ENCODE assay signal across 8 cellular contexts in genomic region chr9:33167084-33167948, GRCh38. TPM values are rescaled to one million over a fixed set of nuclear protein-coding genes. Genes with fewer than 3 reads are reported as not detected.
DNase-seq lines count a peak whose midpoint lies in the region; ATAC-seq and TF ChIP-seq lines count a peak whose summit lies in the region.

Gene B4GALT1 (minus strand): TSS chr9:33167336. CDS start chr9:33167169, 167 bp downstream.

- H3K4me3 ChIP-seq in ACC112 (ENCODE audit: low read depth, low read length) (peak within 1 kb of the TSS; percentile 93), iPS-18c (ENCODE audit: insufficient read depth, low read depth, low read length) (peak within 1 kb of the TSS; percentile 87), skeletal muscle tissue (ENCODE audit: low read length in 3 of 3) (peak within 1 kb of the TSS; percentile 82 to 93 (median 87))

- H3K36me3 ChIP-seq in ACC112 (ENCODE audit: insufficient read depth, low read length) (no peaks in the 10 kb centered on the region), skeletal muscle tissue (ENCODE audit: control insufficient read depth in 3 of 3, insufficient read depth in 3 of 3, low read length in 3 of 3) (no peaks in the 10 kb centered on the region)

- in situ Hi-C loops in T47D (cut with HindIII; ENCODE audit: low pct_unique_long_range_greater_than_20kb, low sequenced_read_pairs): no loop called here

- H3K4me1 ChIP-seq in ACC112 (ENCODE audit: control insufficient read depth, insufficient read depth, low read length, unreplicated experiment): peaks cover 37% of the 10 kb centered on the region
- H3K4me1 ChIP-seq in skeletal muscle tissue (ENCODE audit: control insufficient read depth in 3 of 3, insufficient read depth in 3 of 3, low read length in 3 of 3): peaks cover 44 to 53% (median 51%) of the 10 kb centered on the region in 3 donors

- peaks cover 47% of the 10 kb centered on the region for H3K79me2 ChIP-seq in ACC112 (ENCODE audit: control insufficient read depth, insufficient read depth, low read length, unreplicated experiment)

- peak; percentile 67 for ATAC-seq in GM18867 (IDR thresholded peaks at IDR 0.05; ENCODE audit: unreplicated experiment)
- ATAC-seq in HG03097 (IDR thresholded peaks at IDR 0.05; ENCODE audit: low FRiP score, unreplicated experiment): peak; percentile 62

- H3K27ac ChIP-seq in ACC112 (ENCODE audit: low read depth, low read length) (peak within 1 kb of the TSS; percentile 97), VCaP (peak within 1 kb of the TSS; percentile 83), skeletal muscle tissue (ENCODE audit: low read depth, low read length) (peak within 1 kb of the TSS; percentile 97)

- DNase-seq in NCI-H2196 treated with DMSO at 0.1 percent for 48 hours (lab: John Stamatoyannopoulos, UW; ENCODE audit: unreplicated experiment) (peak; percentile 74), T47D (ENCODE audit: low read depth in 1 of 2, low spot score in 1 of 2) (peak; percentile 83 to 94)

- H3K27me3 ChIP-seq in ACC112 (ENCODE audit: insufficient read depth, low read length) (no peaks in the 10 kb centered on the region), skeletal muscle tissue (ENCODE audit: control insufficient read depth in 3 of 3, insufficient read depth in 3 of 3, low read length in 3 of 3) (no peaks in the 10 kb centered on the region)

- peak within 1 kb of the TSS; percentile 94 to 95 (median 95) for H3K9ac ChIP-seq in skeletal muscle tissue (ENCODE audit: low read depth in 1 of 3, low read length in 3 of 3)

- 0 out of 2 replicates have a peak, but pooled peaks have one; percentile 29 for TF ChIP-seq CTCF in VCaP (conservative IDR thresholded peaks at IDR 0.05)

- H2AFZ ChIP-seq in ACC112 (ENCODE audit: low read length, unreplicated experiment): peak within 1 kb of the TSS; percentile 48

- H3K9me3 ChIP-seq in iPS-18c (ENCODE audit: control insufficient read depth, insufficient read depth, low read length) (no peaks in the 10 kb centered on the region), skeletal muscle tissue (ENCODE audit: control insufficient read depth in 3 of 3, low read length in 3 of 3) (no peaks in the 10 kb centered on the region)

RNA-seq across cellular contexts. Expression of gene B4GALT1, which starts in this region (rescaled TPM):
- total RNA-seq in skeletal muscle tissue: 14.1 TPM

Comparison
In these comparisons a context has a peak if more than half of its experiments do, and no peak if none do; other contexts are left out.
1. Peak in every context shown above with its lines: DNase-seq, ATAC-seq, H3K4me3 ChIP-seq and H3K27ac ChIP-seq.